ENCODE assay signal across 8 cellular contexts in the genomic region with DNA sequence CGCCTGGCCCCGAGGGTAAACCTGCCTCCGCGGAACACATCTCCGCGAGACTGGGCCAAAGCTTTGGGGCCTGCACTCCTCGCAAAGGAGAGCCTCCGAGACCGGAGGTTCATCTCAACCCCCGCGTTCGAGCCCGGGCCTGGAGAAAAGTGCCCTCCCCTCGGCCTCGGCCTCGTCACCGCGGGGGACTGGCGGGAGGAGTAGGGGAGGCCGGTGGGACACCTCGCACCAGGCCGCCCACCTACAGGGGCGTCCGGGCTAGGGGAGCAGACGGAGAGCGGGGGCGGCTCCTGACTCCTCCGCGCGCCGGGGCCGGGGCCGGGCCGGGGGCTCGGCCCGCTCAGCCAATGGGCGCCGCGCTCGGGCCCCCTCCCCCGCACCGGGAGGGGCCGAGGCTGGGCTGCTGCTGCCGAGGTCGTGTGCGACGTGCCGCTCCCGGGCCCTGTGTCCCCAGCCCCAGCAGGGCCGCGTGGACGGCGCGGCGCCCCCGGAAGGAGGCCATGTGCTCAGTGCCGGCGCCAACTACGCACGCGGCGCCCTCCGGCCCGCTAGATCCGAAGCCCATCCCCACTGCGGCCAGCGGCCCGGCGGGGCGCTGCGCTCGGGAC. TPM values are rescaled to one million over a fixed set of nuclear protein-coding genes. Genes with fewer than 3 reads are reported as not detected.
DNase-seq lines count a peak whose midpoint lies in the region; FAIRE-seq and TF ChIP-seq lines count a peak whose summit lies in the region.

No MANE protein-coding gene starts in this region.

- intact Hi-C loops in spleen (cut with DNase I; ENCODE audit: low total_unique reads): no loop called here

- peak; percentile 11; the same call in 1 of the 3 replicates for TF ChIP-seq CTCF in GM12872 (IDR thresholded peaks at IDR 0.05; ENCODE audit: insufficient read depth, low read depth, low read length)
- TF ChIP-seq CTCF in brain microvascular endothelial cell (IDR thresholded peaks at IDR 0.05; ENCODE audit: low read depth, low read length, missing control alignments): peak; percentile 2
- TF ChIP-seq CTCF in spleen (IDR thresholded peaks at IDR 0.05 in 8 of 11, conservative IDR thresholded peaks at IDR 0.05 in 3 of 11): no peak

- TF ChIP-seq POLR2A in H54 (IDR thresholded peaks at IDR 0.05; ENCODE audit: low read depth, low read length): 0 out of 2 replicates have a peak, but pooled peaks have one; percentile 13
- TF ChIP-seq POLR2A in spleen (IDR thresholded peaks at IDR 0.05): no peak

- H3K27ac ChIP-seq in brain microvascular endothelial cell (peak overlapping the region; percentile 64), spleen (peak overlapping the region; percentile 63 to 94 (median 90))

- H3K9me3 Mint-ChIP-seq in immature natural killer cell: no peaks in the 10 kb centered on the region

- 0 to 4% (median 1%) methylated on average over 5 to 72 of the region's 72 CpGs for WGBS in spleen, 5 donors

- H3K4me3 Mint-ChIP-seq in immature natural killer cell: peak overlapping the region; percentile 90 to 97 (median 91)

- no peaks in the 10 kb centered on the region for H3K9me3 ChIP-seq in spleen

- peaks cover 3 to 7% (median 4%) of the 10 kb centered on the region in 3 donors for H3K36me3 Mint-ChIP-seq in immature natural killer cell

- in situ Hi-C loops in brain microvascular endothelial cell (cut with HindIII; ENCODE audit: low pct_ligation_motif_present, low sequenced_read_pairs): no loop called here

- no peak for FAIRE-seq in H54 (lab: Jason Lieb, UNC)

- DNase-seq in H54 (ENCODE audit: insufficient read length, low spot score) (peak; percentile 70), LHCN-M2 (ENCODE audit: low read depth) (peak; percentile 60), UCSD-AML1 (lab: John Stamatoyannopoulos, UW; ENCODE audit: unreplicated experiment) (peak; percentile 78), brain microvascular endothelial cell (peak; percentile 23), immature natural killer cell (peak; percentile 63 to 66 (median 63)), spleen (peak; percentile 91), NCI-H1048 (lab: John Stamatoyannopoulos, UW) (no peak)

- H3K27ac Mint-ChIP-seq in immature natural killer cell: peak overlapping the region; percentile 85 to 94 (median 88)

- peaks cover 61 to 66% of the 10 kb centered on the region in 2 donors for H3K4me1 Mint-ChIP-seq in immature natural killer cell

- H3K27me3 ChIP-seq in brain microvascular endothelial cell (replicated peaks) (no peaks in the 10 kb centered on the region), spleen (replicated peaks in 1 of 7) (peaks cover 0 to 44% (median 5%) of the 10 kb centered on the region in 7 donors)

- H3K36me3 ChIP-seq in brain microvascular endothelial cell (replicated peaks): no peaks in the 10 kb centered on the region
- H3K36me3 ChIP-seq in spleen: peaks cover 0 to 16% (median 0%) of the 10 kb centered on the region in 6 donors

- peaks cover 18 to 94% (median 63%) of the 10 kb centered on the region in 6 donors for H3K4me1 ChIP-seq in spleen

- H3K27me3 Mint-ChIP-seq in immature natural killer cell (ENCODE audit: low read depth in 3 of 3): peaks cover 2 to 22% (median 18%) of the 10 kb centered on the region in 3 donors

- H3K4me3 ChIP-seq in brain microvascular endothelial cell (ENCODE audit: low read depth, low read length): peak overlapping the region; percentile 82
- H3K4me3 ChIP-seq in spleen: peak overlapping the region; percentile 55 to 96 (median 84)

RNA-seq across cellular contexts. Expression of a gene that starts 0.7 kb away (rescaled TPM):
- 244 and 317 TPM in 2 replicates for total RNA-seq in LHCN-M2 (2014; rRNA removed)
- 157 TPM for polyA plus RNA-seq in LHCN-M2 (2012)
- polyA plus RNA-seq in immature natural killer cell: 10 to 100 TPM; 39.1 to 55.0 (median 42.4) TPM
- 100 to 1,000 TPM in 3 of 7 donors, 10 to 100 TPM in 4; 26.2 to 142 (median 83.1) TPM for total RNA-seq in spleen
- polyA plus RNA-seq in spleen: 10 to 100 TPM; 18.3 to 31.0 (median 19.5) TPM

Comparison
In these comparisons a context has a peak if more than half of its experiments do, and no peak if none do; other contexts are left out.
1. CTCF ChIP-seq: peak in GM12872 (single experiment) and brain microvascular endothelial cell (single experiment); none in spleen (0 of 11).